Comparison of ENCODE assay signal across 10 cellular contexts in genomic region chr20:59043698-59044097, GRCh38. TPM values are rescaled to one million over a fixed set of nuclear protein-coding genes. Genes with fewer than 3 reads are reported as not detected.
DNase-seq lines count a peak whose midpoint lies in the region; ATAC-seq and TF ChIP-seq lines count a peak whose summit lies in the region.
"Had no signal": no experiment of that assay in that cellular context is flagged by ENCODE, and none has a peak within 500 bp of the region (broad histone marks: within the 10 kb centered on the region; RNA-seq: fewer than 3 reads in every experiment).

No MANE protein-coding gene starts in this region.

- H3K27ac Mint-ChIP-seq in activated CD4-positive, alpha-beta memory T cell treated with anti-CD3 and anti-CD28 coated beads for 36 hours, result peak overlapping the region; percentile 69
- H3K27ac Mint-ChIP-seq in memory B cell, result peak overlapping the region; percentile 93

- intact Hi-C loops in activated CD4-positive, alpha-beta memory T cell treated with anti-CD3 and anti-CD28 coated beads for 36 hours (cut with micrococcal nuclease), result loop anchor here (2.0 kb wide), 2 partner anchors 63 to 121 kb away; partner anchors contain the start of gene NELFCD

- no peaks in the 10 kb centered on the region for H3K27me3 Mint-ChIP-seq in activated CD4-positive, alpha-beta memory T cell treated with anti-CD3 and anti-CD28 coated beads for 36 hours
- no peaks in the 10 kb centered on the region for H3K27me3 Mint-ChIP-seq in memory B cell

- H3K36me3 Mint-ChIP-seq in activated CD4-positive, alpha-beta memory T cell treated with anti-CD3 and anti-CD28 coated beads for 36 hours, result peaks cover 19% of the 10 kb centered on the region
- peaks cover 5% of the 10 kb centered on the region for H3K36me3 Mint-ChIP-seq in memory B cell

- POLR2A ChIA-PET in activated CD4-positive, alpha-beta memory T cell treated with anti-CD3 and anti-CD28 coated beads for 36 hours (lab: Charles Lee), result interaction anchor here (1.3 to 3.9 kb wide), 3 partner anchors 11 to 152 kb away, joined by 5 to 36 read pairs (median 5); partner anchors contain the start of gene ATP5F1E

- no peak for ATAC-seq in memory B cell (ENCODE audit: low read depth)
- no peak for ATAC-seq in GM21526 (IDR thresholded peaks at IDR 0.05; ENCODE audit: low FRiP score, unreplicated experiment)
- ATAC-seq in HG03108 (IDR thresholded peaks at IDR 0.05; ENCODE audit: unreplicated experiment), result no peak

- peak overlapping the region; percentile 72 for H3K4me3 Mint-ChIP-seq in activated CD4-positive, alpha-beta memory T cell treated with anti-CD3 and anti-CD28 coated beads for 36 hours
- H3K4me3 Mint-ChIP-seq in memory B cell, result peak overlapping the region; percentile 96

- H3K4me3 ChIP-seq in GM12864 (ENCODE audit: low read depth, low read length), result peak overlapping the region; percentile 78; the same call in 1 of the 2 replicates

- peak; percentile 48 for DNase-seq in AG08395 (ENCODE audit: low spot score)
- DNase-seq in GM12864 (ENCODE audit: low read depth), result no peak
- peak; percentile 36 for DNase-seq in activated CD4-positive, alpha-beta memory T cell treated with anti-CD3 and anti-CD28 coated beads for 36 hours
- no peak for DNase-seq in memory B cell (ENCODE audit: low spot score in 2 of 2)
- DNase-seq in NCI-H510A (lab: John Stamatoyannopoulos, UW), result no peak
- no peak for DNase-seq in AML-193 (lab: John Stamatoyannopoulos, UW)
- DNase-seq: hippocampal formation, NCI-H2081 treated with DMSO at 0.1 percent for 48 hours had no signal

- CTCF ChIA-PET in activated CD4-positive, alpha-beta memory T cell treated with anti-CD3 and anti-CD28 coated beads for 36 hours (lab: Charles Lee), result interaction anchor here (1.3 to 3.1 kb wide), 4 partner anchors 11 to 178 kb away, joined by 5 to 11 read pairs (median 6); partner anchors contain the start of gene ATP5F1E

- TF ChIP-seq CTCF in GM12864 (IDR thresholded peaks at IDR 0.05; ENCODE audit: low read depth, low read length, missing control alignments), result no peak

- peaks cover 59% of the 10 kb centered on the region for H3K4me1 Mint-ChIP-seq in activated CD4-positive, alpha-beta memory T cell treated with anti-CD3 and anti-CD28 coated beads for 36 hours (ENCODE audit: low read depth)
- peaks cover 26% of the 10 kb centered on the region for H3K4me1 Mint-ChIP-seq in memory B cell

- no peaks in the 10 kb centered on the region for H3K9me3 Mint-ChIP-seq in activated CD4-positive, alpha-beta memory T cell treated with anti-CD3 and anti-CD28 coated beads for 36 hours
- no peaks in the 10 kb centered on the region for H3K9me3 Mint-ChIP-seq in memory B cell

RNA-seq across cellular contexts. Expression of gene PRELID3B, which starts 1.1 kb away (rescaled TPM):
- total RNA-seq in activated CD4-positive, alpha-beta memory T cell treated with anti-CD3 and anti-CD28 coated beads for 36 hours, result 100 to 1,000 TPM; 148 to 151 TPM

RNA-seq across cellular contexts. Expression of gene ATP5F1E, which starts 11.6 kb away (rescaled TPM):
- total RNA-seq in activated CD4-positive, alpha-beta memory T cell treated with anti-CD3 and anti-CD28 coated beads for 36 hours, result 10 to 100 TPM; 82.2 to 90.4 TPM

RNA-seq across cellular contexts. Expression of gene TUBB1, which starts 24.5 kb away (rescaled TPM):
- total RNA-seq in activated CD4-positive, alpha-beta memory T cell treated with anti-CD3 and anti-CD28 coated beads for 36 hours, result not detected

RNA-seq across cellular contexts. Expression of gene CTSZ, which starts 36.6 kb away (rescaled TPM):
- 10 to 100 TPM; 32.9 to 34.8 TPM for total RNA-seq in activated CD4-positive, alpha-beta memory T cell treated with anti-CD3 and anti-CD28 coated beads for 36 hours

Comparison
In these comparisons a context has a peak if more than half of its experiments do, and no peak if none do; other contexts are left out.
1. DNase-seq: peak in AG08395 (single experiment) and activated CD4-positive, alpha-beta memory T cell treated with anti-CD3 and anti-CD28 coated beads for 36 hours (single experiment); none in GM12864 (single experiment), memory B cell (0 of 2), NCI-H510A (single experiment) and AML-193 (0 of 2).